In genomic region chr1:5945445-5945844, GRCh38 we compare ENCODE assay signal across 18 cellular contexts.
"Had no signal": no experiment of that assay in that cellular context is flagged by ENCODE, and none has a peak within 500 bp of the region (broad histone marks: within the 10 kb centered on the region; RNA-seq: fewer than 3 reads in every experiment).

No MANE protein-coding gene starts in this region.

- H3K4me3 ChIP-seq: colonic mucosa, lung, sigmoid colon, skin epidermis, thyroid gland, upper lobe of left lung had no signal

- H3K27ac ChIP-seq: colonic mucosa, sigmoid colon, skin epidermis, thyroid gland, upper lobe of left lung had no signal

- H3K27me3 ChIP-seq: colonic mucosa, sigmoid colon, thyroid gland, upper lobe of left lung had no signal

- ATAC-seq: left colon, left ventricle myocardium superior had no signal

- DNase-seq: caudate nucleus; colonic mucosa; effector CD4-positive, alpha-beta T cell; endodermal cell; glutamatergic neuron; left colon; left ventricle myocardium superior; mesendoderm; naive B cell; occipital lobe; sigmoid colon; stimulated activated CD4-positive, alpha-beta T cell treated with anti-CD3 and anti-CD28 coated beads, Interleukin-12 subunit alpha, Interleukin-12 subunit beta, amount 100 ng/mL, for 4 hours; stimulated activated naive CD4-positive, alpha-beta T cell treated with Interleukin-2 at 50 U/mL for 16 hours; thyroid gland had no signal

- H3K9me3 ChIP-seq: colonic mucosa, sigmoid colon, thyroid gland, upper lobe of left lung had no signal

- H3K4me1 Mint-ChIP-seq: endodermal cell had no signal

- H3K27ac Mint-ChIP-seq: endodermal cell, nephron had no signal

- H3K4me1 ChIP-seq: colonic mucosa, sigmoid colon, upper lobe of left lung had no signal

- H3K9me3 Mint-ChIP-seq: nephron had no signal

- H3K4me3 Mint-ChIP-seq: endodermal cell, naive B cell, nephron had no signal

- H3K36me3 ChIP-seq: colonic mucosa had no signal
